ENCODE assay signal across 18 cellular contexts in the genomic region with DNA sequence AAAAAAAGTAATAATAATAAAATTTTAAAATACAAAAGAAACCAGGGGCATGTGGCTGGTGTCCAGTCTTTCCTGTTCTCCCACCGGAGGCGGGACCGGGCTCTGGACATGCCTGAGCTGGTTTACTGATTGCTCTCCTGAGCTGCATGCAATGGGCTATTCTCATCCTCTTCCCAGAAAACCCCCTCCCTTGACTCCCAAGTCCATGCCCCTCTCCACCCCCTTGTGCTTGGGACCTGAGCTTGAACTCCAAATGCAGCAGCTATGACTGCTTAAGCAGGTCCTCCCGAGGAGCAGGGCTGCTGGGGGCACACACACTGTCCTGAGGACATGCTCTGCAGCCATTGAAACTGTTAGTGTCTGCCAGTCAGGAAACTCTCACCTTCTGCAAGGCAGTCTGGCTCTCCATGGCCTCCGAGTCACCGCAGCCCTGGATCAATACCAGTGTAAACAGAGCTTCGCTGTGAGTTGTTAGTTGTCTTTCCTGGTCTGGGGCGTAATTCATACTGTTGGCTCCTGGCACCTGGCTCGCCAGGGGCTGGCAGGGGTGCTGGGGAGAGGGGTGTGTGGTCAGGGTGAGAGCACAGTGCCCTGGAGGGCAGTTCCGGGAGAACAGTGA. TPM values are rescaled to one million over a fixed set of nuclear protein-coding genes. Genes with fewer than 3 reads are reported as not detected.
DNase-seq lines count a peak whose midpoint lies in the region; ATAC-seq and TF ChIP-seq lines count a peak whose summit lies in the region.
"Had no signal": no experiment of that assay in that cellular context is flagged by ENCODE, and none has a peak within 500 bp of the region (broad histone marks: within the 10 kb centered on the region; RNA-seq: fewer than 3 reads in every experiment).

No MANE protein-coding gene starts in this region.

- no peaks in the 10 kb centered on the region for H3K36me3 ChIP-seq in endodermal cell (ENCODE audit: control insufficient read depth, insufficient read depth, low read length)

- H3K4me1 Mint-ChIP-seq in endodermal cell (no peaks in the 10 kb centered on the region), type B pancreatic cell (ENCODE audit: unreplicated experiment) (peaks cover 7% of the 10 kb centered on the region)
- H3K4me1 Mint-ChIP-seq: activated naive CD8-positive, alpha-beta T cell treated with anti-CD3 and anti-CD28 coated beads for 36 hours had no signal

- no peaks in the 10 kb centered on the region for H3K27me3 ChIP-seq in endodermal cell (ENCODE audit: control insufficient read depth, insufficient read depth, low read length, poor library complexity, severe bottlenecking)

- H3K27ac Mint-ChIP-seq in endodermal cell = no peak overlapping the region
- H3K27ac Mint-ChIP-seq in type B pancreatic cell = peak overlapping the region; percentile 44
- H3K27ac Mint-ChIP-seq: activated CD4-positive, alpha-beta memory T cell treated with anti-CD3 and anti-CD28 coated beads for 36 hours; activated naive CD8-positive, alpha-beta T cell treated with anti-CD3 and anti-CD28 coated beads for 36 hours; stimulated activated naive CD8-positive, alpha-beta T cell treated with anti-CD3 and anti-CD28 coated beads, Interleukin-15, Interleukin-2, amounts not matched to agents 100 ng/mL and 50 ng/mL, for 24 hours had no signal

- no peaks in the 10 kb centered on the region for H3K4me1 ChIP-seq in endodermal cell (ENCODE audit: control insufficient read depth, insufficient read depth, low read length)

- no peak overlapping the region for H3K4me3 Mint-ChIP-seq in endodermal cell
- H3K4me3 Mint-ChIP-seq in type B pancreatic cell = peak overlapping the region; percentile 73
- H3K4me3 Mint-ChIP-seq: activated CD4-positive, alpha-beta memory T cell treated with anti-CD3 and anti-CD28 coated beads for 36 hours; activated naive CD8-positive, alpha-beta T cell treated with anti-CD3 and anti-CD28 coated beads for 36 hours; activated T-cell treated with anti-CD3 and anti-CD28 coated beads, Interleukin-2, amount 50 U/mL, for 4 hours; stimulated activated naive CD8-positive, alpha-beta T cell treated with anti-CD3 and anti-CD28 coated beads, Interleukin-15, Interleukin-2, amounts not matched to agents 100 ng/mL and 50 ng/mL, for 24 hours had no signal

- H3K9ac ChIP-seq in endodermal cell (ENCODE audit: extremely low read depth, low read length, poor library complexity, severe bottlenecking) = no peak overlapping the region

- peak overlapping the region; percentile 85 for H3K27ac ChIP-seq in endodermal cell (ENCODE audit: low read depth, low read length)
- H3K27ac ChIP-seq: HL-60 had no signal

- TF ChIP-seq CTCF in endodermal cell (conservative IDR thresholded peaks at IDR 0.05) = no peak
- TF ChIP-seq CTCF in type B pancreatic cell (conservative IDR thresholded peaks at IDR 0.05) = no peak

- 80 to 87% methylated on average over 3 to 10 of the region's 10 CpGs for WGBS in endodermal cell (ENCODE audit: insufficient coverage in 1 of 2, insufficient read length in 1 of 2), 2 experiments

- H3K4me3 ChIP-seq in endodermal cell (ENCODE audit: low read length) = no peak overlapping the region

- H3K27me3 Mint-ChIP-seq in endodermal cell (ENCODE audit: insufficient read depth) = peaks cover 2% of the 10 kb centered on the region
- peaks cover 3% of the 10 kb centered on the region for H3K27me3 Mint-ChIP-seq in type B pancreatic cell

- ATAC-seq in HG02571 (IDR thresholded peaks at IDR 0.05; ENCODE audit: unreplicated experiment) = no peak
- ATAC-seq: activated T-cell treated with anti-CD3 and anti-CD28 coated beads, Interleukin-2, amount 50 U/mL, for 4 hours; left cardiac atrium had no signal

- DNase-seq in NCI-H345 (lab: John Stamatoyannopoulos, UW) (peak; percentile 33), NCI-H345 treated with DMSO at 0.1 percent for 48 hours (lab: John Stamatoyannopoulos, UW; ENCODE audit: unreplicated experiment) (no peak), NCI-H774 (lab: John Stamatoyannopoulos, UW) (peak; percentile 52), endodermal cell (no peak), type B pancreatic cell (ENCODE audit: extremely low spot score, unreplicated experiment) (no peak)
- DNase-seq in stimulated activated CD4-positive, alpha-beta T cell treated with anti-CD3 and anti-CD28 coated beads, Interleukin-2, amount 100 ng/mL, for 24 hours = no peak
- no peak for DNase-seq in activated T-cell treated with anti-CD3 and anti-CD28 coated beads, Interleukin-2, amount 50 U/mL, for 48 hours
- DNase-seq: activated CD4-positive, alpha-beta memory T cell treated with anti-CD3 and anti-CD28 coated beads for 36 hours; activated naive CD8-positive, alpha-beta T cell treated with anti-CD3 and anti-CD28 coated beads for 36 hours; activated T-cell treated with anti-CD3 and anti-CD28 coated beads, Interleukin-2, amount 50 U/mL, for 4 hours; left cardiac atrium; NCI-H146 had no signal

- H3K9me3 Mint-ChIP-seq in endodermal cell = peaks cover 2% of the 10 kb centered on the region
- no peaks in the 10 kb centered on the region for H3K9me3 Mint-ChIP-seq in type B pancreatic cell
- H3K9me3 Mint-ChIP-seq: activated T-cell treated with anti-CD3 and anti-CD28 coated beads, Interleukin-2, amount 50 U/mL, for 4 hours had no signal

- H3K9me3 ChIP-seq in endodermal cell (ENCODE audit: control insufficient read depth, low read length) = no peaks in the 10 kb centered on the region

- H3K36me3 Mint-ChIP-seq in endodermal cell (ENCODE audit: low read depth) (no peaks in the 10 kb centered on the region), type B pancreatic cell (no peaks in the 10 kb centered on the region)
- H3K36me3 Mint-ChIP-seq: activated CD4-positive, alpha-beta memory T cell treated with anti-CD3 and anti-CD28 coated beads for 36 hours; activated naive CD8-positive, alpha-beta T cell treated with anti-CD3 and anti-CD28 coated beads for 36 hours had no signal

RNA-seq across cellular contexts. Expression of a gene that starts 41.6 kb away (rescaled TPM):
- total RNA-seq in endodermal cell = 1 to 10 TPM; 1.6 to 3.8 TPM
- polyA plus RNA-seq in endodermal cell (2013, experiment 1 of 2) = 4.6 TPM
- 3.4 TPM for polyA plus RNA-seq in endodermal cell (2013, experiment 2 of 2)
- 5.7 and 10.8 TPM in 2 replicates for total RNA-seq in type B pancreatic cell (ENCODE audit: low replicate concordance)
- total RNA-seq: A172; activated CD4-positive, alpha-beta memory T cell treated with anti-CD3 and anti-CD28 coated beads for 36 hours; activated naive CD8-positive, alpha-beta T cell treated with anti-CD3 and anti-CD28 coated beads for 36 hours; activated T-cell treated with anti-CD3 and anti-CD28 coated beads, Interleukin-2, amount 50 U/mL, for 4 hours; myocyte; RPMI7951 had no signal

RNA-seq across cellular contexts. Expression of a gene that starts 58.5 kb away (rescaled TPM):
- total RNA-seq in endodermal cell (10 to 100 TPM; 52.2 to 67.9 TPM), type B pancreatic cell (ENCODE audit: low replicate concordance) (84.7 and 139 TPM in 2 replicates)
- polyA plus RNA-seq in endodermal cell (2013, experiment 1 of 2) = 54.0 TPM
- 42.9 TPM for polyA plus RNA-seq in endodermal cell (2013, experiment 2 of 2)

Comparison
In these comparisons a context has a peak if more than half of its experiments do, and no peak if none do; other contexts are left out.
1. DNase-seq: peak in NCI-H345 (single experiment) and NCI-H774 (single experiment); none in NCI-H345 treated with DMSO at 0.1 percent for 48 hours (single experiment), endodermal cell (single experiment), type B pancreatic cell (single experiment), stimulated activated CD4-positive, alpha-beta T cell treated with anti-CD3 and anti-CD28 coated beads, Interleukin-2, amount 100 ng/mL, for 24 hours (0 of 2) and activated T-cell treated with anti-CD3 and anti-CD28 coated beads, Interleukin-2, amount 50 U/mL, for 48 hours (0 of 2).